In genomic region chr2:96407041-96407918, GRCh38 we compare ENCODE assay signal across 8 cellular contexts.
A peak's percentile ranks its signal among the peaks of the same experiment; 100 is the strongest.
DNase-seq lines count a peak whose midpoint lies in the region; ATAC-seq and TF ChIP-seq lines count a peak whose summit lies in the region.

No MANE protein-coding gene starts in this region.

- POLR2A ChIA-PET in AG04450 (lab: Yijun Ruan, JAX): interaction anchor here (0.6 kb wide), 1 partner anchor 85 kb away, joined by 4 read pairs; no protein-coding TSS in a partner anchor
- POLR2A ChIA-PET in WTC11 (lab: Charles Lee): no interaction called here
- POLR2A ChIA-PET in MCF 10A (lab: Yijun Ruan, JAX): interaction anchor here (0.6 to 1.5 kb wide), 4 partner anchors 12 to 111 kb away, joined by 3 to 10 read pairs (median 6); no protein-coding TSS in a partner anchor

- H3K27ac ChIP-seq in AG04450 (ENCODE audit: low read depth, low read length): peak overlapping the region; percentile 11

- H3K36me3 Mint-ChIP-seq in WTC11 (no peaks in the 10 kb centered on the region), MCF 10A (ENCODE audit: insufficient read depth, unreplicated experiment) (no peaks in the 10 kb centered on the region), immature natural killer cell (no peaks in the 10 kb centered on the region)

- H3K27ac Mint-ChIP-seq in WTC11: no peak overlapping the region
- no peak overlapping the region for H3K27ac Mint-ChIP-seq in MCF 10A (ENCODE audit: low read depth, unreplicated experiment)
- peak overlapping the region; percentile 45 to 94 (median 84) for H3K27ac Mint-ChIP-seq in immature natural killer cell

- TF ChIP-seq CTCF in AG04450 (IDR thresholded peaks at IDR 0.05; ENCODE audit: low read depth, low read length) (peak; percentile 88), WTC11 (IDR thresholded peaks at IDR 0.05) (peak; percentile 82), MCF 10A (IDR thresholded peaks at IDR 0.05; ENCODE audit: unreplicated experiment) (peak; percentile 72)

- H3K27me3 ChIP-seq in AG04450 (ENCODE audit: control insufficient read depth, insufficient read depth, low read length): peaks cover 40% of the 10 kb centered on the region

- BruUV-seq in MCF 10A (replicated peaks; lab: Mats Ljungman, UMichigan): no TSS peak

- H3K4me3 Mint-ChIP-seq in WTC11 (no peak overlapping the region), MCF 10A (ENCODE audit: unreplicated experiment) (no peak overlapping the region), immature natural killer cell (peak overlapping the region; percentile 46 to 84 (median 74))

- H3K4me1 Mint-ChIP-seq in WTC11 (peaks cover 30% of the 10 kb centered on the region), MCF 10A (ENCODE audit: insufficient read depth, unreplicated experiment) (peaks cover 17% of the 10 kb centered on the region), immature natural killer cell (peaks cover 21 to 25% of the 10 kb centered on the region in 2 donors)

- H3K27me3 Mint-ChIP-seq in WTC11 (ENCODE audit: low read depth): peaks cover 15% of the 10 kb centered on the region
- H3K27me3 Mint-ChIP-seq in MCF 10A (ENCODE audit: insufficient read depth, unreplicated experiment): peaks cover 12% of the 10 kb centered on the region
- peaks cover 3 to 7% (median 5%) of the 10 kb centered on the region in 3 donors for H3K27me3 Mint-ChIP-seq in immature natural killer cell (ENCODE audit: low read depth in 3 of 3)

- H3K9me3 ChIP-seq in AG04450 (ENCODE audit: control insufficient read depth, insufficient read depth, low read length): no peaks in the 10 kb centered on the region

- ATAC-seq in GM18867 (IDR thresholded peaks at IDR 0.05; ENCODE audit: unreplicated experiment) (peak; percentile 65), WTC11 (peak; percentile 88), HG02623 (IDR thresholded peaks at IDR 0.05; ENCODE audit: unreplicated experiment) (no peak)

- intact Hi-C loops in MCF 10A (cut with micrococcal nuclease): loop anchor here (1.0 kb wide), 2 partner anchors 102 to 147 kb away; no protein-coding TSS in a partner anchor

- H3K4me3 ChIP-seq in AG04450 (ENCODE audit: low read depth, low read length): no peak overlapping the region

- CTCF ChIA-PET in AG04450 (lab: Charles Lee): interaction anchor here (0.6 to 7.3 kb wide), 30 partner anchors 12 to 705 kb away, joined by 3 to 140 read pairs (median 4); partner anchors contain the start of gene NEURL3
- CTCF ChIA-PET in WTC11 (lab: Charles Lee): interaction anchor here (0.6 to 6.8 kb wide), 27 partner anchors 10 to 199 kb away, joined by 3 to 127 read pairs (median 4); partner anchors contain the start of genes NEURL3 and STARD7
- CTCF ChIA-PET in MCF 10A (lab: Yijun Ruan, JAX): interaction anchor here (0.6 to 12.7 kb wide), 40 partner anchors 10 to 554 kb away, joined by 3 to 360 read pairs (median 4); partner anchors contain the start of gene NEURL3

- peak; percentile 63 for DNase-seq in AG04450 (ENCODE audit: low read depth, low spot score)
- DNase-seq in NCI-H187 treated with DMSO at 0.1 percent for 48 hours (lab: John Stamatoyannopoulos, UW): peak; percentile 10
- DNase-seq in WTC11 (ENCODE audit: low spot score): peak; percentile 71
- DNase-seq in MCF 10A (ENCODE audit: unreplicated experiment): peak; percentile 76
- DNase-seq in immature natural killer cell: peak; percentile 66 to 84 (median 75)
- peak; percentile 42 to 58 (median 51) for DNase-seq in stimulated activated CD4-positive, alpha-beta T cell treated with anti-CD3 and anti-CD28 coated beads, Interleukin-12 subunit alpha, Interleukin-12 subunit beta, amount 100 ng/mL, for 48 hours (ENCODE audit: low read depth in 2 of 3, low spot score in 1 of 3)

- H3K9me3 Mint-ChIP-seq in WTC11 (no peaks in the 10 kb centered on the region), MCF 10A (ENCODE audit: unreplicated experiment) (no peaks in the 10 kb centered on the region), immature natural killer cell (no peaks in the 10 kb centered on the region)

TF ChIP-seq in WTC11, 78 proteins besides CTCF, POLR2A, EP300 and RAD21 (continues in another document):
- TF ChIP-seq FOXK1 (CRISPR knock-in tag; IDR thresholded peaks at IDR 0.05) (peak; percentile 52; the same call in 1 of the 2 replicates), JAZF1 (CRISPR knock-in tag; IDR thresholded peaks at IDR 0.05) (no peak), NFE2L1 (CRISPR knock-in tag; IDR thresholded peaks at IDR 0.05) (peak; percentile 52; the same call in 1 of the 2 replicates), NFATC4 (CRISPR knock-in tag; IDR thresholded peaks at IDR 0.05) (no peak), FOXP1 (CRISPR knock-in tag; IDR thresholded peaks at IDR 0.05; ENCODE audit: borderline replicate concordance) (no peak), ATF3 (CRISPR knock-in tag; conservative IDR thresholded peaks at IDR 0.05) (no peak), ATF1 (CRISPR knock-in tag; IDR thresholded peaks at IDR 0.05) (no peak), NFYB (CRISPR knock-in tag; conservative IDR thresholded peaks at IDR 0.05; ENCODE audit: low read depth) (no peak), FOXJ3 (CRISPR knock-in tag; IDR thresholded peaks at IDR 0.05; ENCODE audit: borderline replicate concordance) (no peak), RORB (CRISPR knock-in tag; IDR thresholded peaks at IDR 0.05) (no peak), ZNF263 (CRISPR knock-in tag; IDR thresholded peaks at IDR 0.05; ENCODE audit: low read depth) (no peak), GTF2I (CRISPR knock-in tag; conservative IDR thresholded peaks at IDR 0.05) (no peak), CREB1 (CRISPR knock-in tag; IDR thresholded peaks at IDR 0.05) (no peak), HMGXB4 (CRISPR knock-in tag; IDR thresholded peaks at IDR 0.05) (no peak; the same call in 1 of the 2 replicates), MYBL2 (CRISPR knock-in tag; IDR thresholded peaks at IDR 0.05) (no peak), ZNF232 (CRISPR knock-in tag; IDR thresholded peaks at IDR 0.05) (no peak), TP53 (CRISPR knock-in tag; IDR thresholded peaks at IDR 0.05) (no peak), ZNF317 (CRISPR knock-in tag; IDR thresholded peaks at IDR 0.05; ENCODE audit: borderline replicate concordance, low read depth) (no peak), TEAD4 (CRISPR knock-in tag; IDR thresholded peaks at IDR 0.05) (no peak), NR3C1 (CRISPR knock-in tag; conservative IDR thresholded peaks at IDR 0.05; ENCODE audit: low read depth) (no peak), ARID4B (CRISPR knock-in tag; IDR thresholded peaks at IDR 0.05; ENCODE audit: borderline replicate concordance) (no peak), EMX1 (CRISPR knock-in tag; IDR thresholded peaks at IDR 0.05) (no peak), CDX4 (CRISPR knock-in tag; IDR thresholded peaks at IDR 0.05; ENCODE audit: borderline replicate concordance) (no peak)

Comparison
In these comparisons a context has a peak if more than half of its experiments do, and no peak if none do; other contexts are left out.
1. DNase-seq: peak in every context shown above with its lines; median percentile 76 in MCF 10A; 75 in immature natural killer cell; 71 in WTC11; 63 in AG04450; 51 in stimulated activated CD4-positive, alpha-beta T cell treated with anti-CD3 and anti-CD28 coated beads, Interleukin-12 subunit alpha, Interleukin-12 subunit beta, amount 100 ng/mL, for 48 hours; 10 in NCI-H187 treated with DMSO at 0.1 percent for 48 hours.
2. H3K27ac Mint-ChIP-seq: peak in immature natural killer cell (6 of 6); none in WTC11 (single experiment) and MCF 10A (single experiment).
3. H3K4me3 Mint-ChIP-seq: peak in immature natural killer cell (5 of 5); none in WTC11 (single experiment) and MCF 10A (single experiment).
4. Peak in every context shown above with its lines, with median percentiles within 50 percentile points of each other: CTCF ChIP-seq.